14 cellular contexts compared by ENCODE assay signal in genomic region chr14:22428681-22429315, GRCh38.
A peak's percentile ranks its signal among the peaks of the same experiment; 100 is the strongest.
DNase-seq lines count a peak whose midpoint lies in the region; ATAC-seq and TF ChIP-seq lines count a peak whose summit lies in the region.
"Had no signal": no experiment of that assay in that cellular context is flagged by ENCODE, and none has a peak within 500 bp of the region (broad histone marks: within the 10 kb centered on the region; RNA-seq: fewer than 3 reads in every experiment).

No MANE protein-coding gene starts in this region.

- no peak overlapping the region for H3K4ac ChIP-seq in neuronal stem cell (ENCODE audit: low read length)
- H3K4ac ChIP-seq in mesendoderm (ENCODE audit: low read depth, low read length), result no peak overlapping the region

- peaks cover 27% of the 10 kb centered on the region for H3F3A ChIP-seq in smooth muscle cell (ENCODE audit: low read depth)

- H3K9me3 ChIP-seq in fibroblast of lung (ENCODE audit: control insufficient read depth, insufficient read depth, low read depth, low read length) (no peaks in the 10 kb centered on the region), smooth muscle cell (replicated peaks; ENCODE audit: low read depth) (no peaks in the 10 kb centered on the region), neuronal stem cell (replicated peaks in 1 of 2; ENCODE audit: control insufficient read depth in 2 of 2, insufficient read depth in 1 of 2, low read depth in 1 of 2, low read length in 2 of 2) (no peaks in the 10 kb centered on the region), WERI-Rb-1 (ENCODE audit: severe bottlenecking) (no peaks in the 10 kb centered on the region)

- H3K9ac ChIP-seq in fibroblast of lung (ENCODE audit: insufficient read depth, low read length) (no peak overlapping the region), smooth muscle cell (ENCODE audit: low read depth) (no peak overlapping the region), neuronal stem cell (ENCODE audit: low read depth, low read length, poor library complexity) (no peak overlapping the region), mesendoderm (ENCODE audit: low read length) (no peak overlapping the region)

- ATAC-seq in GM21717 (IDR thresholded peaks at IDR 0.05; ENCODE audit: unreplicated experiment), result no peak
- ATAC-seq: activated T-cell treated with anti-CD3 and anti-CD28 coated beads, Interleukin-2, amount 50 U/mL, for 72 hours had no signal

- H2AK5ac ChIP-seq in neuronal stem cell (ENCODE audit: low read depth, low read length), result no peak overlapping the region
- no peak overlapping the region for H2AK5ac ChIP-seq in mesendoderm (ENCODE audit: low read length)

- H3K27ac ChIP-seq in fibroblast of lung (ENCODE audit: insufficient read depth, low read length) (no peak overlapping the region), smooth muscle cell (ENCODE audit: low read depth) (no peak overlapping the region), neuronal stem cell (replicated peaks; ENCODE audit: low read length) (no peak overlapping the region), mesendoderm (ENCODE audit: low read depth, low read length) (no peak overlapping the region), WERI-Rb-1 (no peak overlapping the region)

- no peak overlapping the region for H4K5ac ChIP-seq in mesendoderm (ENCODE audit: low read length)

- no peak overlapping the region for H3K56ac ChIP-seq in mesendoderm (ENCODE audit: low read length)

- H2BK12ac ChIP-seq in neuronal stem cell (ENCODE audit: low read length), result no peak overlapping the region

- no peak overlapping the region for H4K91ac ChIP-seq in neuronal stem cell (ENCODE audit: low read depth, low read length, poor library complexity)

- H3K4me3 ChIP-seq in fibroblast of lung (replicated peaks in 1 of 4; ENCODE audit: control extremely low read depth in 1 of 4, insufficient read depth in 1 of 4, low read depth in 3 of 4, low read length in 4 of 4), result no peak overlapping the region
- no peak overlapping the region for H3K4me3 ChIP-seq in smooth muscle cell
- H3K4me3 ChIP-seq in neuronal stem cell (ENCODE audit: low read length in 2 of 2), result no peak overlapping the region
- H3K4me3 ChIP-seq in mesendoderm (ENCODE audit: low read length), result no peak overlapping the region
- H3K4me3 ChIP-seq in WERI-Rb-1 (ENCODE audit: low read depth, low read length), result no peak overlapping the region

- no peak overlapping the region for H4K8ac ChIP-seq in neuronal stem cell (ENCODE audit: low read depth, low read length)
- no peak overlapping the region for H4K8ac ChIP-seq in mesendoderm (ENCODE audit: low read depth, low read length)

- H3K79me1 ChIP-seq in neuronal stem cell (ENCODE audit: low read depth, low read length), result no peaks in the 10 kb centered on the region
- H3K79me1 ChIP-seq in mesendoderm (ENCODE audit: low read length), result no peaks in the 10 kb centered on the region

- peaks cover 6% of the 10 kb centered on the region for H3K27me3 ChIP-seq in fibroblast of lung (ENCODE audit: control insufficient read depth, insufficient read depth, low read length)
- no peaks in the 10 kb centered on the region for H3K27me3 ChIP-seq in smooth muscle cell (ENCODE audit: low read depth)
- H3K27me3 ChIP-seq in neuronal stem cell (ENCODE audit: control insufficient read depth in 3 of 3, insufficient read depth in 3 of 3, low read depth in 1 of 3, low read length in 3 of 3), result peaks cover 0 to 7% (median 0%) of the 10 kb centered on the region in 3 experiments
- H3K27me3 ChIP-seq in mesendoderm (ENCODE audit: insufficient read depth, low read length, poor library complexity), result no peaks in the 10 kb centered on the region
- H3K27me3 ChIP-seq in WERI-Rb-1 (ENCODE audit: insufficient read depth, low read depth, severe bottlenecking), result peaks cover 32% of the 10 kb centered on the region
- H3K27me3 ChIP-seq: dorsolateral prefrontal cortex had no signal

- H2AFZ ChIP-seq in fibroblast of lung (ENCODE audit: low read length) (no peak overlapping the region), smooth muscle cell (ENCODE audit: low read depth) (no peak overlapping the region), neuronal stem cell (ENCODE audit: low read length) (no peak overlapping the region)

- H2BK5ac ChIP-seq in neuronal stem cell (ENCODE audit: low read length), result no peak overlapping the region
- H2BK5ac ChIP-seq in mesendoderm (ENCODE audit: low read length), result no peak overlapping the region

- DNase-seq in HT1080 (ENCODE audit: low read depth) (peak; percentile 57), SK-MEL-5 (ENCODE audit: low read depth, low spot score) (peak; percentile 8), fibroblast of lung (ENCODE audit: low read depth in 2 of 2) (peak; percentile 28 to 69), smooth muscle cell (lab: John Stamatoyannopoulos, UW; ENCODE audit: unreplicated experiment) (no peak), neuronal stem cell (ENCODE audit: low spot score) (no peak), mesendoderm (no peak), WERI-Rb-1 (no peak)
- DNase-seq: activated T-cell treated with anti-CD3 and anti-CD28 coated beads, Interleukin-2, amount 50 U/mL, for 72 hours; DMS 273 treated with DMSO at 0.1 percent for 48 hours; dorsolateral prefrontal cortex; HCEC 1CT; NCI-H2171; occipital lobe had no signal

- H2BK120ac ChIP-seq in neuronal stem cell (ENCODE audit: low read depth, low read length) (no peak overlapping the region), mesendoderm (ENCODE audit: low read depth, low read length) (no peak overlapping the region)

- no peak overlapping the region for H3K18ac ChIP-seq in neuronal stem cell (ENCODE audit: low read length)
- H3K18ac ChIP-seq in mesendoderm (ENCODE audit: low read length), result no peak overlapping the region

- H2BK15ac ChIP-seq in neuronal stem cell (ENCODE audit: low read length) (no peak overlapping the region), mesendoderm (replicated peaks; ENCODE audit: low read depth) (no peak overlapping the region)

- no peak overlapping the region for H3K14ac ChIP-seq in neuronal stem cell (ENCODE audit: low read length)

- H3K4me2 ChIP-seq in fibroblast of lung (ENCODE audit: extremely low read depth, insufficient read depth, low read length), result no peak overlapping the region
- H3K4me2 ChIP-seq in smooth muscle cell, result peak overlapping the region; percentile 72
- H3K4me2 ChIP-seq in neuronal stem cell (ENCODE audit: insufficient read depth, low read length, poor library complexity, severe bottlenecking), result no peak overlapping the region
- no peak overlapping the region for H3K4me2 ChIP-seq in mesendoderm (ENCODE audit: low read length)

- H3K23ac ChIP-seq in neuronal stem cell (ENCODE audit: low read depth, low read length, poor library complexity) (no peak overlapping the region), mesendoderm (ENCODE audit: low read length) (no peak overlapping the region)

- 63% methylated on average over 7 of the region's 7 CpGs for WGBS in smooth muscle cell (ENCODE audit: low lambda C conversion rate)
- WGBS in neuronal stem cell (ENCODE audit: extremely low coverage in 2 of 2, insufficient read length in 2 of 2, insufficient replicate concordance in 1 of 2), 2 donors, result no CpG with 5 or more reads among the region's 7 CpGs
- WGBS in mesendoderm (ENCODE audit: extremely low coverage, insufficient coverage, low lambda C conversion rate), result no CpG with 5 or more reads among the region's 7 CpGs

- TF ChIP-seq CTCF in fibroblast of lung (conservative IDR thresholded peaks at IDR 0.05 in 1 of 2, IDR thresholded peaks at IDR 0.05 in 1 of 2; ENCODE audit: low read depth in 1 of 2, low read length in 2 of 2), result no peak
- TF ChIP-seq CTCF in smooth muscle cell (IDR thresholded peaks at IDR 0.05; ENCODE audit: borderline replicate concordance, insufficient read depth, poor library complexity, severe bottlenecking), result no peak
- TF ChIP-seq CTCF in WERI-Rb-1 (IDR thresholded peaks at IDR 0.05; ENCODE audit: low read depth, low read length), result no peak

- H4K20me1 ChIP-seq in fibroblast of lung (ENCODE audit: control insufficient read depth, extremely low read depth, insufficient read depth, low read length), result no peaks in the 10 kb centered on the region
- no peaks in the 10 kb centered on the region for H4K20me1 ChIP-seq in smooth muscle cell (ENCODE audit: low read depth)

- H3K79me2 ChIP-seq in fibroblast of lung (ENCODE audit: control insufficient read depth, insufficient read depth, low read length), result no peaks in the 10 kb centered on the region
- no peaks in the 10 kb centered on the region for H3K79me2 ChIP-seq in smooth muscle cell (ENCODE audit: low read depth)
- no peaks in the 10 kb centered on the region for H3K79me2 ChIP-seq in mesendoderm (ENCODE audit: control insufficient read depth, insufficient read depth, low read length)

- in situ Hi-C loops in SK-MEL-5 (cut with HindIII; ENCODE audit: low pct_unique_long_range_greater_than_20kb, low sequenced_read_pairs), result no loop called here

- H3K36me3 ChIP-seq in fibroblast of lung (ENCODE audit: control insufficient read depth, insufficient read depth, low read length), result no peaks in the 10 kb centered on the region
- H3K36me3 ChIP-seq in smooth muscle cell (ENCODE audit: low read depth), result no peaks in the 10 kb centered on the region
- H3K36me3 ChIP-seq in neuronal stem cell (replicated peaks in 1 of 2; ENCODE audit: control insufficient read depth in 2 of 2, insufficient read depth in 2 of 2, low read length in 2 of 2), result no peaks in the 10 kb centered on the region
- H3K36me3 ChIP-seq in mesendoderm (ENCODE audit: control insufficient read depth, insufficient read depth, low read length), result no peaks in the 10 kb centered on the region
- no peaks in the 10 kb centered on the region for H3K36me3 ChIP-seq in WERI-Rb-1

- H3K4me1 ChIP-seq in fibroblast of lung (ENCODE audit: control insufficient read depth, extremely low read depth, insufficient read depth, low read length), result no peaks in the 10 kb centered on the region
- H3K4me1 ChIP-seq in smooth muscle cell (ENCODE audit: low read depth), result peaks cover 14% of the 10 kb centered on the region
- peaks cover 9 to 29% of the 10 kb centered on the region in 2 donors for H3K4me1 ChIP-seq in neuronal stem cell (ENCODE audit: control insufficient read depth in 2 of 2, insufficient read depth in 1 of 2, low read depth in 1 of 2, low read length in 2 of 2)
- peaks cover 2% of the 10 kb centered on the region for H3K4me1 ChIP-seq in mesendoderm (ENCODE audit: control insufficient read depth, low read depth, low read length)

Comparison
In these comparisons a context has a peak if more than half of its experiments do, and no peak if none do; other contexts are left out.
1. DNase-seq: peak in HT1080 (single experiment), SK-MEL-5 (single experiment) and fibroblast of lung (2 of 2); none in smooth muscle cell (single experiment), neuronal stem cell (single experiment), mesendoderm (single experiment) and WERI-Rb-1 (single experiment).